ENCODE assay signal across 11 cellular contexts in genomic region chr9:114852050-114852594, GRCh38. TPM values are rescaled to one million over a fixed set of nuclear protein-coding genes. Genes with fewer than 3 reads are reported as not detected.
DNase-seq lines count a peak whose midpoint lies in the region; ATAC-seq and TF ChIP-seq lines count a peak whose summit lies in the region.
"Had no signal": no experiment of that assay in that cellular context is flagged by ENCODE, and none has a peak within 500 bp of the region (broad histone marks: within the 10 kb centered on the region; RNA-seq: fewer than 3 reads in every experiment).

No MANE protein-coding gene starts in this region.

- dilution Hi-C loops in IMR-90 (cut with HindIII; ENCODE audit: low sequenced_read_pairs, unreplicated experiment), result no loop called here

- no peak overlapping the region for H3K14ac ChIP-seq in IMR-90 (replicated peaks; ENCODE audit: low read depth, low read length)

- no peak overlapping the region for H3K4me3 ChIP-seq in IMR-90 (ENCODE audit: insufficient read depth, low read depth, low read length)
- no peak overlapping the region for H3K4me3 ChIP-seq in skeletal muscle satellite cell (ENCODE audit: low read length)
- H3K4me3 ChIP-seq: esophagus squamous epithelium had no signal

- no peaks in the 10 kb centered on the region for H3K79me1 ChIP-seq in IMR-90 (ENCODE audit: low read depth in 1 of 2, low read length in 2 of 2)

- H3K4me1 Mint-ChIP-seq in activated T-cell treated with anti-CD3 and anti-CD28 coated beads, Interleukin-2, amount 50 U/mL, for 72 hours (ENCODE audit: low read depth), result peaks cover 35% of the 10 kb centered on the region

- H4K91ac ChIP-seq in IMR-90 (ENCODE audit: insufficient read depth, low read depth, low read length), result no peak overlapping the region

- H3K27ac Mint-ChIP-seq in activated T-cell treated with anti-CD3 and anti-CD28 coated beads, Interleukin-2, amount 50 U/mL, for 72 hours, result no peak overlapping the region
- H3K27ac Mint-ChIP-seq: progenitor cell of endocrine pancreas had no signal

- POLR2A ChIA-PET in IMR-90 (lab: Charles Lee; ENCODE audit: unreplicated experiment), result no interaction called here

- WGBS in IMR-90 (ENCODE audit: extremely low coverage in 2 of 2, insufficient read length in 1 of 2), 2 experiments, result no CpG with 5 or more reads among the region's 4 CpGs

- no TSS peak for BruUV-seq in IMR-90 (replicated peaks; lab: Mats Ljungman, UMichigan)

- H3K4me1 ChIP-seq in IMR-90 (ENCODE audit: control insufficient read depth, insufficient read depth, low read length) (peaks cover 18% of the 10 kb centered on the region), skeletal muscle satellite cell (ENCODE audit: control insufficient read depth, insufficient read depth, low read length) (peaks cover 55% of the 10 kb centered on the region)

- H3K36me3 ChIP-seq in IMR-90 (ENCODE audit: control insufficient read depth, insufficient read depth, low read length) (no peaks in the 10 kb centered on the region), skeletal muscle satellite cell (ENCODE audit: insufficient read depth, low read length) (no peaks in the 10 kb centered on the region)
- H3K36me3 ChIP-seq: esophagus squamous epithelium had no signal

- H3K9ac ChIP-seq in IMR-90 (ENCODE audit: low read depth, low read length) (no peak overlapping the region), skeletal muscle satellite cell (ENCODE audit: low read depth, low read length) (no peak overlapping the region)

- intact Hi-C loops in IMR-90 (cut with micrococcal nuclease), result no loop called here

- no peak overlapping the region for H3K23ac ChIP-seq in IMR-90 (ENCODE audit: low read depth, low read length)

- no peak overlapping the region for H3K4me3 Mint-ChIP-seq in activated T-cell treated with anti-CD3 and anti-CD28 coated beads, Interleukin-2, amount 50 U/mL, for 72 hours

- ATAC-seq in IMR-90 (ENCODE audit: low read depth) (peak; percentile 56), HG03571 (IDR thresholded peaks at IDR 0.05; ENCODE audit: unreplicated experiment) (no peak)
- ATAC-seq in activated T-cell treated with anti-CD3 and anti-CD28 coated beads, Interleukin-2, amount 50 U/mL, for 72 hours (replicated peaks in 1 of 2), result no peak

- no peak overlapping the region for H2AK9ac ChIP-seq in IMR-90 (replicated peaks; ENCODE audit: low read depth, low read length, poor library complexity)

- no peak overlapping the region for H2BK15ac ChIP-seq in IMR-90 (ENCODE audit: low read depth, low read length)

- H3K4me2 ChIP-seq in IMR-90 (ENCODE audit: low read depth, low read length) (peak overlapping the region; percentile 30; the same call in 1 of the 2 replicates), skeletal muscle satellite cell (ENCODE audit: low read length) (peak overlapping the region; percentile 33)

- H4K8ac ChIP-seq in IMR-90 (ENCODE audit: low read depth in 2 of 2, low read length in 2 of 2), result no peak overlapping the region

- TF ChIP-seq CTCF in IMR-90 (conservative IDR thresholded peaks at IDR 0.05; ENCODE audit: low read depth, low read length), result no peak

- TF ChIP-seq RAD21 in IMR-90 (IDR thresholded peaks at IDR 0.05; ENCODE audit: low read length), result no peak

- DNase-seq in IMR-90 (peak; percentile 64), SKM-1 (lab: John Stamatoyannopoulos, UW; ENCODE audit: unreplicated experiment) (peak; percentile 23), globus pallidus (ENCODE audit: low spot score) (peak; percentile 26), substantia nigra (lab: John Stamatoyannopoulos, UW) (no peak), RKO (ENCODE audit: low spot score) (no peak)
- no peak for DNase-seq in activated T-cell treated with anti-CD3 and anti-CD28 coated beads, Interleukin-2, amount 50 U/mL, for 72 hours
- DNase-seq: activated T-cell treated with anti-CD3 and anti-CD28 coated beads for 4 hours, esophagus squamous epithelium had no signal

- TF ChIP-seq POLR2A in IMR-90 (IDR thresholded peaks at IDR 0.05; ENCODE audit: low read depth, low read length), result no peak

- no peak overlapping the region for H3K56ac ChIP-seq in IMR-90 (ENCODE audit: extremely low read depth, insufficient read depth, low read length)

- H3K9me3 Mint-ChIP-seq in activated T-cell treated with anti-CD3 and anti-CD28 coated beads, Interleukin-2, amount 50 U/mL, for 72 hours, result peaks cover 1 to 4% of the 10 kb centered on the region in 2 donors

- H3K27me3 Mint-ChIP-seq in activated T-cell treated with anti-CD3 and anti-CD28 coated beads, Interleukin-2, amount 50 U/mL, for 72 hours (ENCODE audit: low read depth), result no peaks in the 10 kb centered on the region

- no peak overlapping the region for H2BK120ac ChIP-seq in IMR-90 (ENCODE audit: low read depth, low read length)

- H3K9me3 ChIP-seq in IMR-90 (ENCODE audit: control insufficient read depth, insufficient read depth, low read length) (no peaks in the 10 kb centered on the region), skeletal muscle satellite cell (replicated peaks; ENCODE audit: low read length) (no peaks in the 10 kb centered on the region)
- H3K9me3 ChIP-seq: esophagus squamous epithelium had no signal

- no peaks in the 10 kb centered on the region for H4K20me1 ChIP-seq in IMR-90 (ENCODE audit: insufficient read depth, low read length)

- H3K18ac ChIP-seq in IMR-90 (ENCODE audit: low read depth, low read length), result peak overlapping the region; percentile 68; the same call in 1 of the 2 replicates

- H2BK20ac ChIP-seq in IMR-90 (ENCODE audit: low read depth, low read length), result no peak overlapping the region; the same call in 1 of the 2 replicates

- H3K27me3 ChIP-seq in IMR-90 (ENCODE audit: control insufficient read depth, insufficient read depth, low read length) (peaks cover 2% of the 10 kb centered on the region; the same call in 1 of the 2 replicates), skeletal muscle satellite cell (ENCODE audit: control insufficient read depth, insufficient read depth, low read length) (no peaks in the 10 kb centered on the region)
- H3K27me3 ChIP-seq: esophagus squamous epithelium had no signal

- H3K9me1 ChIP-seq in IMR-90 (ENCODE audit: insufficient read depth, low read length), result no peaks in the 10 kb centered on the region; the same call in 1 of the 2 replicates

- no peak overlapping the region for H2BK5ac ChIP-seq in IMR-90 (ENCODE audit: low read depth, low read length, poor library complexity, severe bottlenecking)

- in situ Hi-C loops in IMR-90 (cut with MboI; ENCODE audit: low sequenced_read_pairs), result no loop called here

- H4K5ac ChIP-seq in IMR-90 (ENCODE audit: low read depth, low read length), result peak overlapping the region; percentile 28; the same call in 1 of the 2 replicates

- no peak overlapping the region for H2AK5ac ChIP-seq in IMR-90 (ENCODE audit: low read depth, low read length)

- CTCF ChIA-PET in IMR-90 (lab: Yijun Ruan, JAX), result no interaction called here

- no peak overlapping the region for H2AFZ ChIP-seq in IMR-90 (replicated peaks; ENCODE audit: low read length, poor library complexity)

- H3K4ac ChIP-seq in IMR-90 (ENCODE audit: low read depth, low read length), result no peak overlapping the region

- peak overlapping the region; percentile 88; the same call in 1 of the 2 replicates for H3K27ac ChIP-seq in IMR-90 (ENCODE audit: insufficient read depth, low read length)
- H3K27ac ChIP-seq in substantia nigra (ENCODE audit: low read depth, low read length, poor library complexity, severe bottlenecking), result no peak overlapping the region

- H3K36me3 Mint-ChIP-seq in activated T-cell treated with anti-CD3 and anti-CD28 coated beads, Interleukin-2, amount 50 U/mL, for 72 hours (ENCODE audit: insufficient read depth in 2 of 2), result peaks cover 0 to 2% of the 10 kb centered on the region in 2 donors

TF ChIP-seq in IMR-90, 13 proteins besides CTCF, POLR2A, EP300 and RAD21:
- TF ChIP-seq ELK1 (IDR thresholded peaks at IDR 0.05; ENCODE audit: borderline replicate concordance, low read depth, low read length), result no peak
- no peak for TF ChIP-seq CHD1 (IDR thresholded peaks at IDR 0.05; ENCODE audit: low read depth, low read length)
- peak; percentile 91 for TF ChIP-seq CEBPB (IDR thresholded peaks at IDR 0.05; ENCODE audit: low read depth, low read length)
- no peak for TF ChIP-seq NFE2L2 (IDR thresholded peaks at IDR 0.05; ENCODE audit: low read depth, low read length)

RNA-seq across cellular contexts. Expression of gene TNFSF15, which starts 46.3 kb away (rescaled TPM):
- total RNA-seq in IMR-90 (2012; rRNA removed), result under 0.01 and 0.18 TPM in 2 replicates
- 0.01 and 0.03 TPM in 2 replicates for polyA plus RNA-seq in IMR-90 (2012; rRNA removed)
- polyA plus RNA-seq in IMR-90 (2012; cell fraction: cytosol; rRNA removed), result 0.01 TPM in 1 of 2 replicates, not detected in the other
- 0.01 and 0.03 TPM in 2 replicates for polyA plus RNA-seq in IMR-90 (2012; cell fraction: nucleus; rRNA removed; ENCODE audit: low replicate concordance)
- 0.22 and 0.25 TPM in 2 replicates for total RNA-seq in skeletal muscle satellite cell (2012; rRNA removed)
- total RNA-seq in activated T-cell treated with anti-CD3 and anti-CD28 coated beads, Interleukin-2, amount 50 U/mL, for 72 hours, result under 1 TPM; 0.19 to 0.26 TPM

Comparison
In these comparisons a context has a peak if more than half of its experiments do, and no peak if none do; other contexts are left out.
1. DNase-seq: peak in IMR-90 (single experiment), SKM-1 (single experiment) and globus pallidus (single experiment); none in activated T-cell treated with anti-CD3 and anti-CD28 coated beads, Interleukin-2, amount 50 U/mL, for 72 hours (0 of 2), substantia nigra (0 of 49) and RKO (single experiment).